11 cellular contexts compared by ENCODE assay signal in the genomic region with DNA sequence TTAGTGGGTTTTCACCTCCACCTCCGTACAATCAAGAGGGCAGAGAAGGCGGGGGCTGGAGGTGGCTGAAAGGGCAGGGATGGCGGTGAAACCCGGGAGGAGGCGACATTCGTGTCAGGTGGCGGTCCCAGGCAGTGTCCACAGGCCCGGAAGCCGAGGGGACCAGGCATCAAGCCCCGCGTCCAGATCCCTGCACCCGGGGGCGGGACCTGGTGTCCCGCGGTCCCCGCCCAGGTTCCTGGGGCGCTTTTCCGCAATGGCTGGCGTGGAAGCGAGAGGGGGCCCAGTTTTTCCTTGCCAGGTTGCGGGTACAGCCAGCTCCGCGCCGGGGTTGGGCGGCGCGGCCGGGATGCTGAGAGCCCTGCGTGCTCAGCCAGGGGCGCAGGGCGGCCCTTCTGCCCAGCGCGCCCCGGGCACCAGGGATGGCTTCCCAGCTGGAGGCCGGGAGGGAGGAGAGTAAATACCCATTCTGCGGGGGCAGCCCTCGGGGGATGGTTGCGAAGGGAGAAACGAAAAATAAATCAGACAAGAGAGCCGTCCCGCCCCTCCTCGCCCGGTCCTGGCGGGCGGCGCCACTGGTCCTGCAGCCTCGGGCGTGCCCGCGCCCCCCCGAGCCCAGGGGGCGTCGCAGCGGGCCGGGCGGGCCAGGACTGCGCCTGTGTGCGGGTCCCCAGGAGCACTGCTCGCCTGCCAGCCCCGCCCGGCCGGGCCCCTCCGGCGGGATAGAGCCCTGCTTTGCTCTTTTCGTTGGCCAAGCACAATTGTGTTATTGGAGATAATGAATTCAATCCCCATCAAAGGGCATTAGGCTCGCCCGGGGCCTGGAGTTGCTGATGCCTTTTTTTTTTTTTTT. TPM values are rescaled to one million over a fixed set of nuclear protein-coding genes. Genes with fewer than 3 reads are reported as not detected.
DNase-seq lines count a peak whose midpoint lies in the region; ATAC-seq and TF ChIP-seq lines count a peak whose summit lies in the region.
"Had no signal": no experiment of that assay in that cellular context is flagged by ENCODE, and none has a peak within 500 bp of the region (broad histone marks: within the 10 kb centered on the region; RNA-seq: fewer than 3 reads in every experiment).

No MANE protein-coding gene starts in this region.

- peaks cover 0 to 43% of the 10 kb centered on the region in 2 donors for H3K27me3 ChIP-seq in body of pancreas

- H3K27me3 Mint-ChIP-seq in mesothelial cell of epicardium (ENCODE audit: low read depth) = peaks cover 87% of the 10 kb centered on the region
- H3K27me3 Mint-ChIP-seq in activated CD8-positive, alpha-beta T cell treated with anti-CD3 and anti-CD28 coated beads for 36 hours = peaks cover 42% of the 10 kb centered on the region

- H3K4me1 Mint-ChIP-seq in mesothelial cell of epicardium = peaks cover 14% of the 10 kb centered on the region
- no peaks in the 10 kb centered on the region for H3K4me1 Mint-ChIP-seq in activated CD8-positive, alpha-beta T cell treated with anti-CD3 and anti-CD28 coated beads for 36 hours (ENCODE audit: low read depth)
- H3K4me1 Mint-ChIP-seq: activated B cell treated with CpG ODN at 0.5 μM for 24 hours; naive thymus-derived CD4-positive, alpha-beta T cell had no signal

- peak overlapping the region; percentile 55 for H3K4me3 Mint-ChIP-seq in mesothelial cell of epicardium
- H3K4me3 Mint-ChIP-seq in activated CD8-positive, alpha-beta T cell treated with anti-CD3 and anti-CD28 coated beads for 36 hours = no peak overlapping the region
- H3K4me3 Mint-ChIP-seq: activated B cell treated with CpG ODN at 0.5 μM for 24 hours had no signal

- no peak for TF ChIP-seq POLR2A in body of pancreas (IDR thresholded peaks at IDR 0.05)

- no peaks in the 10 kb centered on the region for H3K36me3 ChIP-seq in body of pancreas (replicated peaks in 1 of 2; ENCODE audit: insufficient read depth in 1 of 2, low read depth in 2 of 2)

- peak; percentile 59 for DNase-seq in D341Med (ENCODE audit: low spot score)
- DNase-seq in NCI-H187 (lab: John Stamatoyannopoulos, UW) = peak; percentile 67 to 87
- no peak for DNase-seq in body of pancreas
- peak in 1 of 2 experiments; percentile 54 for DNase-seq in mesothelial cell of epicardium (ENCODE audit: low spot score in 2 of 2, unreplicated experiment in 2 of 2)
- DNase-seq in cerebellar nuclear complex (lab: John Stamatoyannopoulos, UW) = no peak
- DNase-seq in activated CD8-positive, alpha-beta T cell treated with anti-CD3 and anti-CD28 coated beads for 36 hours = no peak
- DNase-seq: activated B cell treated with CpG ODN at 0.5 μM for 24 hours; naive thymus-derived CD4-positive, alpha-beta T cell had no signal

- peaks cover 30% of the 10 kb centered on the region for H3K4me1 ChIP-seq in body of pancreas

- POLR2A ChIA-PET in activated CD8-positive, alpha-beta T cell treated with anti-CD3 and anti-CD28 coated beads for 36 hours (lab: Charles Lee) = no interaction called here

- CTCF ChIA-PET in activated CD8-positive, alpha-beta T cell treated with anti-CD3 and anti-CD28 coated beads for 36 hours (lab: Charles Lee) = no interaction called here

- no peaks in the 10 kb centered on the region for H3K9me3 ChIP-seq in body of pancreas

- intact Hi-C loops in body of pancreas (cut with DNase I) = no loop called here
- intact Hi-C loops in activated CD8-positive, alpha-beta T cell treated with anti-CD3 and anti-CD28 coated beads for 36 hours (cut with micrococcal nuclease) = no loop called here

- 7 to 10% methylated on average over 32 to 66 of the region's 67 CpGs for WGBS in body of pancreas, 2 donors

- no peak overlapping the region for H3K4me3 ChIP-seq in body of pancreas

- H3K36me3 Mint-ChIP-seq in mesothelial cell of epicardium = no peaks in the 10 kb centered on the region
- no peaks in the 10 kb centered on the region for H3K36me3 Mint-ChIP-seq in activated CD8-positive, alpha-beta T cell treated with anti-CD3 and anti-CD28 coated beads for 36 hours (ENCODE audit: low read depth)

- TF ChIP-seq CTCF in body of pancreas (IDR thresholded peaks at IDR 0.05) (no peak), mesothelial cell of epicardium (IDR thresholded peaks at IDR 0.05; ENCODE audit: unreplicated experiment) (no peak)
- TF ChIP-seq CTCF in activated CD8-positive, alpha-beta T cell treated with anti-CD3 and anti-CD28 coated beads for 36 hours (IDR thresholded peaks at IDR 0.05) = no peak

- no peak overlapping the region for H3K27ac ChIP-seq in body of pancreas

- H3K9me3 Mint-ChIP-seq in mesothelial cell of epicardium = no peaks in the 10 kb centered on the region
- no peaks in the 10 kb centered on the region for H3K9me3 Mint-ChIP-seq in activated CD8-positive, alpha-beta T cell treated with anti-CD3 and anti-CD28 coated beads for 36 hours
- H3K9me3 Mint-ChIP-seq: activated B cell treated with CpG ODN at 0.5 μM for 24 hours had no signal

- no peak overlapping the region for H3K27ac Mint-ChIP-seq in mesothelial cell of epicardium
- H3K27ac Mint-ChIP-seq in activated CD8-positive, alpha-beta T cell treated with anti-CD3 and anti-CD28 coated beads for 36 hours = no peak overlapping the region
- H3K27ac Mint-ChIP-seq: activated B cell treated with CpG ODN at 0.5 μM for 24 hours; naive thymus-derived CD4-positive, alpha-beta T cell had no signal

- ATAC-seq in body of pancreas (peak; percentile 39), GM21360 (IDR thresholded peaks at IDR 0.05; ENCODE audit: unreplicated experiment) (no peak), HG03439 (IDR thresholded peaks at IDR 0.05; ENCODE audit: unreplicated experiment) (no peak)
- ATAC-seq in activated CD8-positive, alpha-beta T cell treated with anti-CD3 and anti-CD28 coated beads for 36 hours = no peak
- ATAC-seq: naive thymus-derived CD4-positive, alpha-beta T cell had no signal

RNA-seq across cellular contexts. Expression of gene FOXA1, which starts 11.5 kb away (rescaled TPM):
- under 1 TPM; 0.26 to 0.33 TPM for total RNA-seq in body of pancreas
- total RNA-seq in mesothelial cell of epicardium = 19.3 to 21.8 TPM (median 19.7 TPM) in 3 replicates
- not detected for total RNA-seq in activated CD8-positive, alpha-beta T cell treated with anti-CD3 and anti-CD28 coated beads for 36 hours
- total RNA-seq: activated B cell treated with CpG ODN at 0.5 μM for 24 hours; cardiac septum; naive thymus-derived CD4-positive, alpha-beta T cell had no signal

RNA-seq across cellular contexts. Expression of gene TTC6, which starts 11.8 kb away (rescaled TPM):
- not detected for total RNA-seq in body of pancreas
- total RNA-seq in mesothelial cell of epicardium = 2.7 to 3.5 TPM (median 2.8 TPM) in 3 replicates
- not detected for total RNA-seq in activated CD8-positive, alpha-beta T cell treated with anti-CD3 and anti-CD28 coated beads for 36 hours
- total RNA-seq: activated B cell treated with CpG ODN at 0.5 μM for 24 hours; naive thymus-derived CD4-positive, alpha-beta T cell had no signal

Comparison
In these comparisons a context has a peak if more than half of its experiments do, and no peak if none do; other contexts are left out.
1. DNase-seq: peak in D341Med (single experiment) and NCI-H187 (2 of 2); none in body of pancreas (0 of 4), cerebellar nuclear complex (0 of 2) and activated CD8-positive, alpha-beta T cell treated with anti-CD3 and anti-CD28 coated beads for 36 hours (single experiment).
2. RNA of gene FOXA1, which starts 11.5 kb away (total RNA-seq): 19.3 to 21.8 TPM in mesothelial cell of epicardium; 0.26 to 0.33 TPM in body of pancreas and not detected in activated CD8-positive, alpha-beta T cell treated with anti-CD3 and anti-CD28 coated beads for 36 hours; every median in the first group is over 10 times any median in the second.